Comparison of ENCODE assay signal across 28 cellular contexts in genomic region chr9:10548348-10548747, GRCh38.
"Had no signal": no experiment of that assay in that cellular context is flagged by ENCODE, and none has a peak within 500 bp of the region (broad histone marks: within the 10 kb centered on the region; RNA-seq: fewer than 3 reads in every experiment).

No MANE protein-coding gene starts in this region.

- H3K9me3 ChIP-seq: stomach, suprapubic skin, testis, thoracic aorta, thyroid gland, tibial artery, tibial nerve, transverse colon, upper lobe of left lung, upper lobe of right lung, uterus, vagina had no signal

- ATAC-seq: stimulated activated effector memory CD8-positive, alpha-beta T cell treated with anti-CD3 and anti-CD28 coated beads, Interleukin-12 subunit alpha, Interleukin-12 subunit beta, amount 100 ng/mL, for 72 hours; stimulated activated memory B cell treated with anti-CD40 and anti-IgM and Interleukin-4, amounts not matched to agents 10 μg/mL and 1 μg/mL and 100 μg/mL, for 72 hours; stimulated activated naive B cell treated with anti-CD40 and anti-IgM and Interleukin-4, amounts not matched to agents 10 μg/mL and 1 μg/mL and 100 μg/mL, for 72 hours; stimulated activated naive CD8-positive, alpha-beta T cell treated with anti-CD3 and anti-CD28 coated beads, Interleukin-15, amount 100 ng/mL, for 72 hours; stimulated activated naive CD8-positive, alpha-beta T cell treated with anti-CD3 and anti-CD28 coated beads, Interleukin-15, Interleukin-2, amounts not matched to agents 100 U/mL and 50 U/mL, for 24 hours; upper lobe of right lung had no signal

- H3K27me3 ChIP-seq: stomach, suprapubic skin, testis, thyroid gland, tibial artery, tibial nerve, transverse colon, upper lobe of left lung, upper lobe of right lung, uterus, vagina had no signal

- DNase-seq: stimulated activated CD4-positive, alpha-beta T cell treated with anti-CD3 and anti-CD28 coated beads, Interleukin-2, amount 100 ng/mL, for 48 hours; stimulated activated CD4-positive, alpha-beta T cell treated with anti-CD3 and anti-CD28 coated beads, Interleukin-4, amount 100 ng/mL, for 1 hour; stimulated activated CD4-positive, alpha-beta T cell treated with anti-CD3 and anti-CD28 coated beads, Interleukin-4, amount 100 ng/mL, for 24 hours; stimulated activated CD4-positive, alpha-beta T cell treated with anti-CD3 and anti-CD28 coated beads, Interleukin-4, amount 100 ng/mL, for 4 hours; stimulated activated CD8-positive, alpha-beta memory T cell treated with anti-CD3 and anti-CD28 coated beads, Interleukin-4, amount 100 ng/mL, for 48 hours; stimulated activated naive B cell treated with anti-CD40 and anti-IgM and Interleukin-4, amounts not matched to agents 10 μg/mL and 1 μg/mL and 100 μg/mL, for 72 hours; stimulated activated naive CD4-positive, alpha-beta T cell; stimulated activated naive CD4-positive, alpha-beta T cell treated with Interleukin-2 at 50 U/mL for 16 hours; stimulated activated naive CD8-positive, alpha-beta T cell treated with anti-CD3 and anti-CD28 coated beads, Interleukin-15, amount 100 ng/mL, for 72 hours; stimulated activated naive CD8-positive, alpha-beta T cell treated with anti-CD3 and anti-CD28 coated beads, Interleukin-15, Interleukin-2, amounts not matched to agents 100 U/mL and 50 U/mL, for 24 hours; stomach; substantia nigra; testis; thyroid gland; tibial artery; transverse colon; trophoblast cell; upper lobe of left lung; upper lobe of right lung; uterus had no signal

- H3K4me1 ChIP-seq: stomach, suprapubic skin, testis, thyroid gland, tibial artery, tibial nerve, transverse colon, upper lobe of left lung, upper lobe of right lung, uterus, vagina had no signal

- H3K27me3 Mint-ChIP-seq: stimulated activated memory B cell treated with anti-CD40 and anti-IgM and Interleukin-4, amounts not matched to agents 10 μg/mL and 1 μg/mL and 100 μg/mL, for 72 hours; stimulated activated naive B cell treated with anti-CD40 and anti-IgM and Interleukin-4, amounts not matched to agents 10 μg/mL and 1 μg/mL and 100 μg/mL, for 72 hours; stimulated activated naive CD8-positive, alpha-beta T cell treated with anti-CD3 and anti-CD28 coated beads, Interleukin-15, amount 100 ng/mL, for 72 hours; stimulated activated naive CD8-positive, alpha-beta T cell treated with anti-CD3 and anti-CD28 coated beads, Interleukin-15, Interleukin-2, amounts not matched to agents 100 ng/mL and 50 ng/mL, for 24 hours; type B pancreatic cell had no signal

- H3K4me3 ChIP-seq: stomach, suprapubic skin, testis, thoracic aorta, thyroid gland, tibial artery, tibial nerve, transverse colon, upper lobe of left lung, upper lobe of right lung, uterus, vagina had no signal

- H3K36me3 ChIP-seq: stomach, suprapubic skin, thoracic aorta, thyroid gland, tibial artery, tibial nerve, transverse colon, upper lobe of left lung, upper lobe of right lung, uterus, vagina had no signal

- H3K27ac Mint-ChIP-seq: stimulated activated effector memory CD8-positive, alpha-beta T cell treated with anti-CD3 and anti-CD28 coated beads, Interleukin-12 subunit alpha, Interleukin-12 subunit beta, amount 100 ng/mL, for 72 hours; stimulated activated memory B cell treated with anti-CD40 and anti-IgM and Interleukin-4, amounts not matched to agents 10 μg/mL and 1 μg/mL and 100 μg/mL, for 72 hours; stimulated activated naive B cell treated with anti-CD40 and anti-IgM and Interleukin-4, amounts not matched to agents 10 μg/mL and 1 μg/mL and 100 μg/mL, for 72 hours; stimulated activated naive CD8-positive, alpha-beta T cell treated with anti-CD3 and anti-CD28 coated beads, Interleukin-15, amount 100 ng/mL, for 72 hours; stimulated activated naive CD8-positive, alpha-beta T cell treated with anti-CD3 and anti-CD28 coated beads, Interleukin-15, Interleukin-2, amounts not matched to agents 100 ng/mL and 50 ng/mL, for 24 hours; type B pancreatic cell had no signal

- H3K36me3 Mint-ChIP-seq: stimulated activated effector memory CD8-positive, alpha-beta T cell treated with anti-CD3 and anti-CD28 coated beads, Interleukin-12 subunit alpha, Interleukin-12 subunit beta, amount 100 ng/mL, for 72 hours; stimulated activated memory B cell treated with anti-CD40 and anti-IgM and Interleukin-4, amounts not matched to agents 10 μg/mL and 1 μg/mL and 100 μg/mL, for 72 hours; stimulated activated naive B cell treated with anti-CD40 and anti-IgM and Interleukin-4, amounts not matched to agents 10 μg/mL and 1 μg/mL and 100 μg/mL, for 72 hours; type B pancreatic cell had no signal

- H3K9me3 Mint-ChIP-seq: type B pancreatic cell had no signal

- H3K27ac ChIP-seq: stomach, suprapubic skin, testis, thoracic aorta, thyroid gland, tibial artery, tibial nerve, transverse colon, upper lobe of left lung, upper lobe of right lung, uterus, vagina had no signal

- H3K4me3 Mint-ChIP-seq: stimulated activated effector memory CD8-positive, alpha-beta T cell treated with anti-CD3 and anti-CD28 coated beads, Interleukin-12 subunit alpha, Interleukin-12 subunit beta, amount 100 ng/mL, for 72 hours; stimulated activated memory B cell treated with anti-CD40 and anti-IgM and Interleukin-4, amounts not matched to agents 10 μg/mL and 1 μg/mL and 100 μg/mL, for 72 hours; stimulated activated naive B cell treated with anti-CD40 and anti-IgM and Interleukin-4, amounts not matched to agents 10 μg/mL and 1 μg/mL and 100 μg/mL, for 72 hours; stimulated activated naive CD8-positive, alpha-beta T cell treated with anti-CD3 and anti-CD28 coated beads, Interleukin-15, amount 100 ng/mL, for 72 hours; stimulated activated naive CD8-positive, alpha-beta T cell treated with anti-CD3 and anti-CD28 coated beads, Interleukin-15, Interleukin-2, amounts not matched to agents 100 ng/mL and 50 ng/mL, for 24 hours; type B pancreatic cell had no signal

- H3K4me1 Mint-ChIP-seq: stimulated activated effector memory CD8-positive, alpha-beta T cell treated with anti-CD3 and anti-CD28 coated beads, Interleukin-12 subunit alpha, Interleukin-12 subunit beta, amount 100 ng/mL, for 72 hours; stimulated activated memory B cell treated with anti-CD40 and anti-IgM and Interleukin-4, amounts not matched to agents 10 μg/mL and 1 μg/mL and 100 μg/mL, for 72 hours; stimulated activated naive B cell treated with anti-CD40 and anti-IgM and Interleukin-4, amounts not matched to agents 10 μg/mL and 1 μg/mL and 100 μg/mL, for 72 hours; stimulated activated naive CD8-positive, alpha-beta T cell treated with anti-CD3 and anti-CD28 coated beads, Interleukin-15, amount 100 ng/mL, for 72 hours had no signal
